Comparison of ENCODE assay signal across 19 cellular contexts in genomic region chr18:58846325-58846724, GRCh38. TPM values are rescaled to one million over a fixed set of nuclear protein-coding genes. Genes with fewer than 3 reads are reported as not detected.
DNase-seq lines count a peak whose midpoint lies in the region; ATAC-seq and TF ChIP-seq lines count a peak whose summit lies in the region.
"Had no signal": no experiment of that assay in that cellular context is flagged by ENCODE, and none has a peak within 500 bp of the region (broad histone marks: within the 10 kb centered on the region; RNA-seq: fewer than 3 reads in every experiment).

No MANE protein-coding gene starts in this region.

- ATAC-seq in Right ventricle myocardium superior (ENCODE audit: poor library complexity) = no peak
- ATAC-seq in stimulated activated memory B cell treated with anti-CD40 and anti-IgM and Interleukin-4, amounts not matched to agents 10 μg/mL and 1 μg/mL and 100 μg/mL, for 72 hours = no peak
- no peak for ATAC-seq in heart left ventricle
- ATAC-seq: CD8-positive, alpha-beta T cell; Right ventricle myocardium inferior had no signal

- H3K79me1 ChIP-seq in mesendoderm (ENCODE audit: low read length) = no peaks in the 10 kb centered on the region

- H3K4ac ChIP-seq in mesendoderm (ENCODE audit: low read depth, low read length) = peak overlapping the region; percentile 79

- H3K36me3 ChIP-seq in left ventricle myocardium inferior = no peaks in the 10 kb centered on the region
- H3K36me3 ChIP-seq in endodermal cell (ENCODE audit: control insufficient read depth, insufficient read depth, low read length) = no peaks in the 10 kb centered on the region
- H3K36me3 ChIP-seq in mesendoderm (ENCODE audit: control insufficient read depth, insufficient read depth, low read length) = no peaks in the 10 kb centered on the region
- H3K36me3 ChIP-seq in heart left ventricle = no peaks in the 10 kb centered on the region
- H3K36me3 ChIP-seq: BLaER1 had no signal

- no peaks in the 10 kb centered on the region for H3K36me3 Mint-ChIP-seq in endodermal cell (ENCODE audit: low read depth)
- H3K36me3 Mint-ChIP-seq in stimulated activated memory B cell treated with anti-CD40 and anti-IgM and Interleukin-4, amounts not matched to agents 10 μg/mL and 1 μg/mL and 100 μg/mL, for 72 hours = no peaks in the 10 kb centered on the region
- H3K36me3 Mint-ChIP-seq: CD8-positive, alpha-beta T cell had no signal

- DNase-seq in left ventricle myocardium inferior (no peak), Right ventricle myocardium superior (no peak), endodermal cell (no peak), mesendoderm (no peak), NCI-H2029 treated with DMSO at 0.1 percent for 48 hours (lab: John Stamatoyannopoulos, UW) (no peak), NCI-H1694 (lab: John Stamatoyannopoulos, UW) (no peak), heart left ventricle (no peak)
- DNase-seq: ACHN; CD8-positive, alpha-beta T cell; DND-41; Karpas-422; NCI-H1694 treated with DMSO at 0.1 percent for 48 hours; NCI-H2107; NCI-H446 treated with DMSO at 0.1 percent for 48 hours; OCI-M1 had no signal

- H3K18ac ChIP-seq in mesendoderm (ENCODE audit: low read length) = peak overlapping the region; percentile 19

- H3K27ac ChIP-seq in left ventricle myocardium inferior (replicated peaks) (peak overlapping the region; percentile 11), endodermal cell (ENCODE audit: low read depth, low read length) (peak overlapping the region; percentile 60), mesendoderm (ENCODE audit: low read depth, low read length) (peak overlapping the region; percentile 55), heart left ventricle (no peak overlapping the region)
- H3K27ac ChIP-seq: 22Rv1, BLaER1 had no signal

- H3K27me3 ChIP-seq in left ventricle myocardium inferior (ENCODE audit: low read depth) (no peaks in the 10 kb centered on the region), endodermal cell (ENCODE audit: control insufficient read depth, insufficient read depth, low read length, poor library complexity, severe bottlenecking) (no peaks in the 10 kb centered on the region), mesendoderm (ENCODE audit: insufficient read depth, low read length, poor library complexity) (no peaks in the 10 kb centered on the region), heart left ventricle (no peaks in the 10 kb centered on the region)
- H3K27me3 ChIP-seq: BLaER1 had no signal

- peak overlapping the region; percentile 52 for H3K56ac ChIP-seq in mesendoderm (ENCODE audit: low read length)

- H2BK5ac ChIP-seq in mesendoderm (ENCODE audit: low read length) = peak overlapping the region; percentile 36

- TF ChIP-seq CTCF in left ventricle myocardium inferior (IDR thresholded peaks at IDR 0.05; ENCODE audit: borderline replicate concordance) (no peak), endodermal cell (conservative IDR thresholded peaks at IDR 0.05) (no peak), heart left ventricle (IDR thresholded peaks at IDR 0.05) (no peak)

- TF ChIP-seq POLR2A in heart left ventricle (IDR thresholded peaks at IDR 0.05) = no peak

- H4K5ac ChIP-seq in mesendoderm (ENCODE audit: low read length) = no peak overlapping the region

- H3K4me3 ChIP-seq in left ventricle myocardium inferior = no peak overlapping the region
- H3K4me3 ChIP-seq in endodermal cell (ENCODE audit: low read length) = no peak overlapping the region
- H3K4me3 ChIP-seq in mesendoderm (ENCODE audit: low read length) = no peak overlapping the region
- no peak overlapping the region for H3K4me3 ChIP-seq in heart left ventricle
- H3K4me3 ChIP-seq: BLaER1 had no signal

- no peak overlapping the region for H2BK15ac ChIP-seq in mesendoderm (replicated peaks; ENCODE audit: low read depth)

- 83 to 86% methylated on average over 12 to 13 of the region's 13 CpGs for WGBS in endodermal cell (ENCODE audit: insufficient coverage in 1 of 2, insufficient read length in 1 of 2), 2 experiments
- no CpG with 5 or more reads among the region's 13 CpGs for WGBS in mesendoderm (ENCODE audit: extremely low coverage, insufficient coverage, low lambda C conversion rate)
- WGBS in heart left ventricle, 4 donors = 84 to 85% (median 85%) methylated on average over 13 of the region's 13 CpGs

- H3K9ac ChIP-seq in endodermal cell (ENCODE audit: extremely low read depth, low read length, poor library complexity, severe bottlenecking) (no peak overlapping the region), mesendoderm (ENCODE audit: low read length) (no peak overlapping the region)
- H3K9ac ChIP-seq: BLaER1 had no signal

- H2BK120ac ChIP-seq in mesendoderm (ENCODE audit: low read depth, low read length) = no peak overlapping the region

- intact Hi-C loops in left ventricle myocardium inferior (cut with micrococcal nuclease) = no loop called here
- intact Hi-C loops in Right ventricle myocardium superior (cut with DNase I) = no loop called here
- intact Hi-C loops in heart left ventricle (cut with DNase I) = loop anchor here in 4 of 10 donors (2.0 to 5.0 kb wide), 3 partner anchors 54 to 59 kb away; no protein-coding TSS in a partner anchor

- H3K9me3 ChIP-seq in left ventricle myocardium inferior (replicated peaks) (no peaks in the 10 kb centered on the region), endodermal cell (ENCODE audit: control insufficient read depth, low read length) (no peaks in the 10 kb centered on the region), heart left ventricle (no peaks in the 10 kb centered on the region)

- no peaks in the 10 kb centered on the region for H3K27me3 Mint-ChIP-seq in endodermal cell (ENCODE audit: insufficient read depth)
- no peaks in the 10 kb centered on the region for H3K27me3 Mint-ChIP-seq in stimulated activated memory B cell treated with anti-CD40 and anti-IgM and Interleukin-4, amounts not matched to agents 10 μg/mL and 1 μg/mL and 100 μg/mL, for 72 hours

- no peak overlapping the region for H4K8ac ChIP-seq in mesendoderm (ENCODE audit: low read depth, low read length)

- H3K4me3 Mint-ChIP-seq in endodermal cell = no peak overlapping the region
- peak overlapping the region; percentile 15 for H3K4me3 Mint-ChIP-seq in stimulated activated memory B cell treated with anti-CD40 and anti-IgM and Interleukin-4, amounts not matched to agents 10 μg/mL and 1 μg/mL and 100 μg/mL, for 72 hours
- H3K4me3 Mint-ChIP-seq: CD8-positive, alpha-beta T cell had no signal

- peak overlapping the region; percentile 35 for H2AK5ac ChIP-seq in mesendoderm (ENCODE audit: low read length)

- no peak overlapping the region for H3K4me2 ChIP-seq in mesendoderm (ENCODE audit: low read length)

- H3K27ac Mint-ChIP-seq in endodermal cell = peak overlapping the region; percentile 99
- no peak overlapping the region for H3K27ac Mint-ChIP-seq in stimulated activated memory B cell treated with anti-CD40 and anti-IgM and Interleukin-4, amounts not matched to agents 10 μg/mL and 1 μg/mL and 100 μg/mL, for 72 hours
- H3K27ac Mint-ChIP-seq: CD8-positive, alpha-beta T cell had no signal

- no peak overlapping the region for H3K23ac ChIP-seq in mesendoderm (ENCODE audit: low read length)

- peaks cover 10% of the 10 kb centered on the region for H3K9me3 Mint-ChIP-seq in endodermal cell
- H3K9me3 Mint-ChIP-seq in stimulated activated memory B cell treated with anti-CD40 and anti-IgM and Interleukin-4, amounts not matched to agents 10 μg/mL and 1 μg/mL and 100 μg/mL, for 72 hours = no peaks in the 10 kb centered on the region
- H3K9me3 Mint-ChIP-seq: CD8-positive, alpha-beta T cell had no signal

- no peaks in the 10 kb centered on the region for H3K79me2 ChIP-seq in mesendoderm (ENCODE audit: control insufficient read depth, insufficient read depth, low read length)

- H3K4me1 ChIP-seq in left ventricle myocardium inferior = peaks cover 44% of the 10 kb centered on the region
- peaks cover 27% of the 10 kb centered on the region for H3K4me1 ChIP-seq in endodermal cell (ENCODE audit: control insufficient read depth, insufficient read depth, low read length)
- H3K4me1 ChIP-seq in mesendoderm (ENCODE audit: control insufficient read depth, low read depth, low read length) = peaks cover 17% of the 10 kb centered on the region
- peaks cover 0 to 31% (median 11%) of the 10 kb centered on the region in 12 donors for H3K4me1 ChIP-seq in heart left ventricle

- peaks cover 66% of the 10 kb centered on the region for H3K4me1 Mint-ChIP-seq in endodermal cell
- peaks cover 27% of the 10 kb centered on the region for H3K4me1 Mint-ChIP-seq in stimulated activated memory B cell treated with anti-CD40 and anti-IgM and Interleukin-4, amounts not matched to agents 10 μg/mL and 1 μg/mL and 100 μg/mL, for 72 hours

RNA-seq across cellular contexts. Expression of gene ZNF532, which starts 18.4 kb away (rescaled TPM):
- total RNA-seq in left ventricle myocardium inferior = 59.3 TPM
- total RNA-seq in Right ventricle myocardium superior = 53.3 TPM
- 100 to 1,000 TPM; 138 to 207 TPM for total RNA-seq in endodermal cell
- polyA plus RNA-seq in endodermal cell (2013, experiment 1 of 2) = 164 TPM
- polyA plus RNA-seq in endodermal cell (2013, experiment 2 of 2) = 157 TPM
- 91.0 TPM for polyA plus RNA-seq in mesendoderm (2013, experiment 1 of 2)
- polyA plus RNA-seq in mesendoderm (2013, experiment 2 of 2) = 94.4 TPM
- total RNA-seq in heart left ventricle = 10 to 100 TPM; 50.7 to 84.4 (median 70.9) TPM
- 10 to 100 TPM; 16.0 to 25.5 TPM for polyA plus RNA-seq in heart left ventricle

Comparison
In these comparisons a context has a peak if more than half of its experiments do, and no peak if none do; other contexts are left out.
1. H3K27ac ChIP-seq: peak in left ventricle myocardium inferior (single experiment), endodermal cell (single experiment) and mesendoderm (single experiment); none in heart left ventricle (0 of 12).